1 cellular context compared by ENCODE assay signal in the genomic region with DNA sequence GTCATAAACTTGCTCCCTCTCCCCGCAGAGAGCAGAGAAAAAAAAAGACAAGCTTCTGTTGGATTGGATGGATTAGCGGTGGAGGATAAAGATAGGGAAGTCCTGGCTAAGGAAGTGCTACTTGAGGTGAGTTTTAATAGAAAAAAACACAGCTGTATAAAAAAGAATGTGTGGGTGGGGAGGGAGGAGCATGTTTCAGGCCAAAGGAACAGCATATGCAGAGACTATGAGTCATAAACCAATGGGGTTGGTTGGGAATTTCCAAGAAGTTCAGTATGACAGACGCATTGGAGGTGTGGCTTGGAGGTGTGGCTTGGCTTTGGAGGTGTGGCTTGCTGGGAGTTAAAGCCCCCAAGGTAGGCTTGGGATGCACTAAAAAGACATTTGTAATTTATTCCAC.
TF ChIP-seq lines count a peak whose summit lies in the region.

No MANE protein-coding gene starts in this region.

TF ChIP-seq in HEK293, 187 proteins besides CTCF, POLR2A, EP300 and RAD21 (continued from another document):
- TF ChIP-seq, protein P1, sequence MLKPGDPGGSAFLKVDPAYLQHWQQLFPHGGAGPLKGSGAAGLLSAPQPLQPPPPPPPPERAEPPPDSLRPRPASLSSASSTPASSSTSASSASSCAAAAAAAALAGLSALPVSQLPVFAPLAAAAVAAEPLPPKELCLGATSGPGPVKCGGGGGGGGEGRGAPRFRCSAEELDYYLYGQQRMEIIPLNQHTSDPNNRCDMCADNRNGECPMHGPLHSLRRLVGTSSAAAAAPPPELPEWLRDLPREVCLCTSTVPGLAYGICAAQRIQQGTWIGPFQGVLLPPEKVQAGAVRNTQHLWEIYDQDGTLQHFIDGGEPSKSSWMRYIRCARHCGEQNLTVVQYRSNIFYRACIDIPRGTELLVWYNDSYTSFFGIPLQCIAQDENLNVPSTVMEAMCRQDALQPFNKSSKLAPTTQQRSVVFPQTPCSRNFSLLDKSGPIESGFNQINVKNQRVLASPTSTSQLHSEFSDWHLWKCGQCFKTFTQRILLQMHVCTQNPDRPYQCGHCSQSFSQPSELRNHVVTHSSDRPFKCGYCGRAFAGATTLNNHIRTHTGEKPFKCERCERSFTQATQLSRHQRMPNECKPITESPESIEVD (tag by site-specific recombination; IDR thresholded peaks at IDR 0.05): peak; percentile 63
- TF ChIP-seq KLF10 (tag by site-specific recombination; IDR thresholded peaks at IDR 0.05) (peak; percentile 46; the same call in 1 of the 2 replicates), EGR2 (tag by site-specific recombination; IDR thresholded peaks at IDR 0.05; ENCODE audit: low read depth) (peak; percentile 16; the same call in 1 of the 2 replicates), ZFHX2 (tag by site-specific recombination; conservative IDR thresholded peaks at IDR 0.05) (peak; percentile 40; the same call in 1 of the 2 replicates)
- TF ChIP-seq, protein P2, sequence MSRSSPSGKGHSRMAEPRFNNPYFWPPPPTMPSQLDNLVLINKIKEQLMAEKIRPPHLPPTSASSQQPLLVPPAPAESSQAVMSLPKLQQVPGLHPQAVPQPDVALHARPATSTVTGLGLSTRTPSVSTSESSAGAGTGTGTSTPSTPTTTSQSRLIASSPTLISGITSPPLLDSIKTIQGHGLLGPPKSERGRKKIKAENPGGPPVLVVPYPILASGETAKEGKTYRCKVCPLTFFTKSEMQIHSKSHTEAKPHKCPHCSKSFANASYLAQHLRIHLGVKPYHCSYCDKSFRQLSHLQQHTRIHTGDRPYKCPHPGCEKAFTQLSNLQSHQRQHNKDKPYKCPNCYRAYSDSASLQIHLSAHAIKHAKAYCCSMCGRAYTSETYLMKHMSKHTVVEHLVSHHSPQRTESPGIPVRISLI (tag by site-specific recombination; IDR thresholded peaks at IDR 0.05): peak; percentile 93
